ENCODE assay signal across 8 cellular contexts in the genomic region with DNA sequence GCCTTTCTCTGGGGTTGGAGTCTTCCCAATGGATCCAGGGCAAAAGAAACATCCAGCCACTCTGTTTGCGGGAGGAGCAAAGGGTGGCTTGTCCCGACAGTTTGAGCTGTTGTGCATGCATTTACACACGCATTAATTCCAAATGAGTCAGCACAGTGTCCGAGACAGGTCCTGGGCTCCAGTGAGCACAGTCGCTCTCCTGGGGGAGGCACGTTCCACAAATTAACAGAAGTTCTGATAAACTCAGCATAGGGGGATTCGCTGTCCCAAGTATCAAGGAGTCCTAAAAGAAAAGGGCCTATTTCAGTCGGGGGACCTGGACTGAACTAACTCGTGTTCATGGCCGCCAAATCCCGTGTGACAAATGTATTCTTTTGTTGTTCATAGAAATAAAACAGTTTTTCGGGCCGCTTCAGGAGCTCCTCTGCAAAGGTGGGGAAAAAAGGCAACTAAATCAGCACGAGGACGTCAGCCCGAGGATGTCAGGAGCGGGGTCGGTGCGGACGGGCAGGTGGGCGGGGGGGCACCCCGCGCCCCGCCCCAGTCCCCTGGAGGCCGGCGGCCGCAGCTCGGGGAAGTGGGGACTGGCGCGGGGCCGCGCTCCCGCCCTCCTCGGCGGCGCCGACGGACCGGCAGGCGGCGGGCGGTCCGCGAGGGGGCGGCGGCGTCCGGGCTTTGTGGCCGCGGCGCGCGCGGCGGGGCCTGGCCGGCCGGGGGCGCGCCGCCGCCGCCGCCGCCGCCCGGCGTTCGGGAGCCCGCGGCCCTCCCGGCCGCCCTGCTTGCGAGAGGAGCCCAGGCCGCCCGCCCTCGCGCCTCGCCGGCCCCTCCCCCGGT. TPM values are rescaled to one million over a fixed set of nuclear protein-coding genes. Genes with fewer than 3 reads are reported as not detected.
DNase-seq lines count a peak whose midpoint lies in the region; TF ChIP-seq lines count a peak whose summit lies in the region.

A gene with protein sequence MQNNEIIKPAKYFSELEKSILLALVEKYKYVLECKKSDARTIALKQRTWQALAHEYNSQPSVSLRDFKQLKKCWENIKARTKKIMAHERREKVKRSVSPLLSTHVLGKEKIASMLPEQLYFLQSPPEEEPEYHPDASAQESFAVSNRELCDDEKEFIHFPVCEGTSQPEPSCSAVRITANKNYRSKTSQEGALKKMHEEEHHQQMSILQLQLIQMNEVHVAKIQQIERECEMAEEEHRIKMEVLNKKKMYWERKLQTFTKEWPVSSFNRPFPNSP (plus strand): TSS at position 612 of the 834 bp plus-strand sequence. CDS start 14,796 bp downstream, outside the sequence.

- H3K9ac ChIP-seq in MM.1S (ENCODE audit: low read length) = peak within 1 kb of the TSS; percentile 62

- peaks cover 51% of the 10 kb centered on the region for H3K4me1 Mint-ChIP-seq in brain

- intact Hi-C loops in sigmoid colon (cut with DNase I) = loop anchor here (2.0 to 10.0 kb wide), 3 partner anchors 14 to 602 kb away; a partner anchor contains a TSS

- no peaks in the 10 kb centered on the region for H4K20me1 ChIP-seq in MM.1S (ENCODE audit: insufficient read depth, low read length)

- peak; percentile 68 for DNase-seq in GM12865 (ENCODE audit: low read depth)
- peak; percentile 74 for DNase-seq in MM.1S
- peak; percentile 39 for DNase-seq in T-helper 9 cell
- peak; percentile 77 for DNase-seq in sigmoid colon
- no peak for DNase-seq in SKM-1 treated with dmso at 0.1 percent for 144 hours (lab: John Stamatoyannopoulos, UW; ENCODE audit: unreplicated experiment)

- POLR2A ChIA-PET in HEK293 (lab: Yijun Ruan, JAX) = interaction anchor here (1.1 to 1.5 kb wide), 3 partner anchors 11 to 75 kb away, joined by 3 to 10 read pairs (median 10); a partner anchor contains a TSS

- H3K9me3 ChIP-seq in HEK293 (ENCODE audit: control insufficient read depth, insufficient read depth, low read depth, low read length) = no peaks in the 10 kb centered on the region
- no peaks in the 10 kb centered on the region for H3K9me3 ChIP-seq in MM.1S (replicated peaks; ENCODE audit: insufficient read depth, low read length)
- no peaks in the 10 kb centered on the region for H3K9me3 ChIP-seq in sigmoid colon

- H3K36me3 ChIP-seq in HEK293 (ENCODE audit: control insufficient read depth in 2 of 2, insufficient read depth in 1 of 2, low read length in 2 of 2) = no peaks in the 10 kb centered on the region
- no peaks in the 10 kb centered on the region for H3K36me3 ChIP-seq in MM.1S (replicated peaks; ENCODE audit: insufficient read depth, low read length)
- no peaks in the 10 kb centered on the region for H3K36me3 ChIP-seq in sigmoid colon

- H3K27ac Mint-ChIP-seq in brain = peak within 1 kb of the TSS; percentile 98 to 100 (median 99)

- H3K36me3 Mint-ChIP-seq in brain = peaks cover 24% of the 10 kb centered on the region

- peak within 1 kb of the TSS; percentile 84 for H2AFZ ChIP-seq in MM.1S (ENCODE audit: low read length)

- peaks cover 29% of the 10 kb centered on the region for H3K79me2 ChIP-seq in MM.1S (ENCODE audit: low read length)

- TF ChIP-seq POLR2A in sigmoid colon (IDR thresholded peaks at IDR 0.05) = no peak

- peak within 1 kb of the TSS; percentile 89 for H3K4me3 ChIP-seq in GM12865 (ENCODE audit: low read depth, low read length)
- peak within 1 kb of the TSS; percentile 76 for H3K4me3 ChIP-seq in HEK293 (ENCODE audit: low read depth, low read length)
- H3K4me3 ChIP-seq in MM.1S (ENCODE audit: low read length) = peak within 1 kb of the TSS; percentile 66
- peak within 1 kb of the TSS; percentile 59 for H3K4me3 ChIP-seq in iPS-11a (ENCODE audit: low read depth, low read length)
- H3K4me3 ChIP-seq in sigmoid colon = peak within 1 kb of the TSS; percentile 83 to 96 (median 92)

- H3K4me2 ChIP-seq in MM.1S (ENCODE audit: low read depth, low read length) = peak within 1 kb of the TSS; percentile 69

- peaks cover 10% of the 10 kb centered on the region; the same call in 1 of the 2 replicates for H3K4me1 ChIP-seq in HEK293 (ENCODE audit: control insufficient read depth, insufficient read depth, low read length)
- H3K4me1 ChIP-seq in MM.1S (ENCODE audit: low read length) = peaks cover 6% of the 10 kb centered on the region
- peaks cover 0 to 39% (median 32%) of the 10 kb centered on the region in 4 donors for H3K4me1 ChIP-seq in sigmoid colon

- H3K9me2 ChIP-seq in MM.1S (replicated peaks; ENCODE audit: insufficient read depth, low read length) = no peaks in the 10 kb centered on the region

- H3K27me3 Mint-ChIP-seq in brain = peaks cover 3% of the 10 kb centered on the region

- H3K4me3 Mint-ChIP-seq in brain = peak within 1 kb of the TSS; percentile 89 to 97 (median 94)

- no peak for TF ChIP-seq EP300 in sigmoid colon (IDR thresholded peaks at IDR 0.05)

- H3F3A ChIP-seq in MM.1S (ENCODE audit: insufficient read depth, low read length) = peaks cover 6% of the 10 kb centered on the region; the same call in 1 of the 2 replicates

- no peaks in the 10 kb centered on the region for H3K9me3 Mint-ChIP-seq in brain

- CTCF ChIA-PET in HEK293 (lab: Yijun Ruan, JAX) = interaction anchor here (0.6 to 4.2 kb wide), 8 partner anchors 10 to 175 kb away, joined by 3 to 26 read pairs (median 4); no protein-coding TSS in a partner anchor

- 1% methylated on average over 80 of the region's 80 CpGs for WGBS in sigmoid colon, 2 donors

- TF ChIP-seq CTCF in GM12865 (IDR thresholded peaks at IDR 0.05; ENCODE audit: insufficient read depth, low read depth, low read length, missing control alignments) (peak; percentile 5), HEK293 (tag by site-specific recombination; IDR thresholded peaks at IDR 0.05) (no peak), MM.1S (IDR thresholded peaks at IDR 0.05; ENCODE audit: low read length) (no peak), brain (conservative IDR thresholded peaks at IDR 0.05) (peak in 1 of 2 experiments; percentile 24), sigmoid colon (IDR thresholded peaks at IDR 0.05) (peak in 1 of 4 experiments; percentile 18)

- H3K27me3 ChIP-seq in MM.1S (replicated peaks; ENCODE audit: insufficient read depth, low read length) (no peaks in the 10 kb centered on the region), sigmoid colon (no peaks in the 10 kb centered on the region)

- peak within 1 kb of the TSS; percentile 88 for H3K27ac ChIP-seq in HEK293 (ENCODE audit: extremely low read depth, low read depth, low read length)
- H3K27ac ChIP-seq in MM.1S (ENCODE audit: low read length) = peak within 1 kb of the TSS; percentile 50; the same call in 1 of the 2 replicates
- peak within 1 kb of the TSS; percentile 92 to 98 (median 96) for H3K27ac ChIP-seq in sigmoid colon

TF ChIP-seq in HEK293, 187 proteins besides CTCF, POLR2A, EP300 and RAD21 (continues in another document):
- TF ChIP-seq ZNF549 (tag by site-specific recombination; IDR thresholded peaks at IDR 0.05) (no peak), ZNF660 (tag by site-specific recombination; IDR thresholded peaks at IDR 0.05) (0 out of 2 replicates have a peak, but pooled peaks have one; percentile 16), KLF7 (tag by site-specific recombination; IDR thresholded peaks at IDR 0.05; ENCODE audit: borderline replicate concordance) (no peak; the same call in 1 of the 2 replicates), ZNF785 (tag by site-specific recombination; IDR thresholded peaks at IDR 0.05) (no peak), ZNF335 (tag by site-specific recombination; conservative IDR thresholded peaks at IDR 0.05) (peak; percentile 65), ZFP37 (tag by site-specific recombination; IDR thresholded peaks at IDR 0.05) (0 out of 2 replicates have a peak, but pooled peaks have one; percentile 33), ZBTB7A (tag by site-specific recombination; IDR thresholded peaks at IDR 0.05; ENCODE audit: low read depth) (0 out of 2 replicates have a peak, but pooled peaks have one; percentile 21), KLF9 (tag by site-specific recombination; IDR thresholded peaks at IDR 0.05; ENCODE audit: low read depth) (0 out of 2 replicates have a peak, but pooled peaks have one; percentile 39), TRIM28 (IDR thresholded peaks at IDR 0.05; ENCODE audit: borderline replicate concordance, low read length) (no peak), ZNF701 (tag by site-specific recombination; IDR thresholded peaks at IDR 0.05) (no peak)
- TF ChIP-seq, protein P1, sequence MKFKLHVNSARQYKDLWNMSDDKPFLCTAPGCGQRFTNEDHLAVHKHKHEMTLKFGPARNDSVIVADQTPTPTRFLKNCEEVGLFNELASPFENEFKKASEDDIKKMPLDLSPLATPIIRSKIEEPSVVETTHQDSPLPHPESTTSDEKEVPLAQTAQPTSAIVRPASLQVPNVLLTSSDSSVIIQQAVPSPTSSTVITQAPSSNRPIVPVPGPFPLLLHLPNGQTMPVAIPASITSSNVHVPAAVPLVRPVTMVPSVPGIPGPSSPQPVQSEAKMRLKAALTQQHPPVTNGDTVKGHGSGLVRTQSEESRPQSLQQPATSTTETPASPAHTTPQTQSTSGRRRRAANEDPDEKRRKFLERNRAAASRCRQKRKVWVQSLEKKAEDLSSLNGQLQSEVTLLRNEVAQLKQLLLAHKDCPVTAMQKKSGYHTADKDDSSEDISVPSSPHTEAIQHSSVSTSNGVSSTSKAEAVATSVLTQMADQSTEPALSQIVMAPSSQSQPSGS (tag by site-specific recombination; IDR thresholded peaks at IDR 0.05; ENCODE audit: low read depth) = no peak
- TF ChIP-seq, protein P2, sequence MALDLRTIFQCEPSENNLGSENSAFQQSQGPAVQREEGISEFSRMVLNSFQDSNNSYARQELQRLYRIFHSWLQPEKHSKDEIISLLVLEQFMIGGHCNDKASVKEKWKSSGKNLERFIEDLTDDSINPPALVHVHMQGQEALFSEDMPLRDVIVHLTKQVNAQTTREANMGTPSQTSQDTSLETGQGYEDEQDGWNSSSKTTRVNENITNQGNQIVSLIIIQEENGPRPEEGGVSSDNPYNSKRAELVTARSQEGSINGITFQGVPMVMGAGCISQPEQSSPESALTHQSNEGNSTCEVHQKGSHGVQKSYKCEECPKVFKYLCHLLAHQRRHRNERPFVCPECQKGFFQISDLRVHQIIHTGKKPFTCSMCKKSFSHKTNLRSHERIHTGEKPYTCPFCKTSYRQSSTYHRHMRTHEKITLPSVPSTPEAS (tag by site-specific recombination; IDR thresholded peaks at IDR 0.05) = peak; percentile 63

RNA-seq across cellular contexts. Expression of the gene that starts here (rescaled TPM):
- polyA plus RNA-seq in brain (ENCODE audit: insufficient read depth, low read depth, low replicate concordance) = 27.9 TPM
- total RNA-seq in sigmoid colon = 10 to 100 TPM; 25.2 to 41.8 (median 31.5) TPM
- polyA plus RNA-seq in sigmoid colon = 10 to 100 TPM in 1 of 3 donors, 1 to 10 TPM in 2; 9.2 to 18.0 (median 9.3) TPM
